Comparison of ENCODE assay signal across 12 cellular contexts in the genomic region with DNA sequence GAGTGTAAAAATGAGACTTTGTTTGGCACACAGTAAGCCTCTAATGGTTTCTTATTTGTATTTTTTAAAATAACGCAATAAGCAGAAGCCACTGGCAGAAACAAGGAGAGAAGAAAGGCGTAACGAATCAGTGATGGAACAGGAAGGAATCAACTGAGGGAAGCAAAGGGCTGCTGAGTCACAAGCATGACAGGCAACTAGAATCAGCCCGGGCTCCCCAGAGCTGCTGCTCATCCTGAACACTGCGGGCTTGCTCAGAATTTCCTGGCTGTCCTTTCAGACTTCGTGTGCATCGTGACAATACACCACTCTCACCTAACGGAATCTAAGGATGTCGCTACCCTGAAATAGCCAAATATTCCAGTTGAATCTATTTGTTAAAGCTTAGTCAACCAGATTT. TPM values are rescaled to one million over a fixed set of nuclear protein-coding genes. Genes with fewer than 3 reads are reported as not detected.
DNase-seq lines count a peak whose midpoint lies in the region; ATAC-seq, FAIRE-seq and TF ChIP-seq lines count a peak whose summit lies in the region.
"Had no signal": no experiment of that assay in that cellular context is flagged by ENCODE, and none has a peak within 500 bp of the region (broad histone marks: within the 10 kb centered on the region; RNA-seq: fewer than 3 reads in every experiment).

No MANE protein-coding gene starts in this region.

- no peak overlapping the region for H2AFZ ChIP-seq in HepG2 (ENCODE audit: low read length)

- 26% methylated on average over 9 of the region's 9 CpGs for WGBS in HepG2 (ENCODE audit: low lambda C conversion rate)

- POLR2A ChIA-PET in HepG2 (lab: Yijun Ruan, JAX) = no interaction called here

- H4K20me1 ChIP-seq in HepG2 (ENCODE audit: insufficient read depth, low read length) = no peaks in the 10 kb centered on the region

- H3K4me2 ChIP-seq in HepG2 (ENCODE audit: low read depth, low read length) = no peak overlapping the region

- no peak overlapping the region for H3K9ac ChIP-seq in HepG2 (ENCODE audit: insufficient read depth, low read depth, low read length)

- no peak for TF ChIP-seq POLR2A in HepG2 (IDR thresholded peaks at IDR 0.05; ENCODE audit: insufficient read depth in 1 of 2, low read depth in 2 of 2, low read length in 2 of 2)

- no peaks in the 10 kb centered on the region for H3K36me3 ChIP-seq in MG63
- H3K36me3 ChIP-seq in bronchial epithelial cell (ENCODE audit: control insufficient read depth, insufficient read depth, low read length) = no peaks in the 10 kb centered on the region
- H3K36me3 ChIP-seq in HepG2 (replicated peaks in 1 of 2; ENCODE audit: control insufficient read depth in 1 of 2, insufficient read depth in 2 of 2, low read length in 2 of 2) = no peaks in the 10 kb centered on the region
- H3K36me3 ChIP-seq in ascending aorta = no peaks in the 10 kb centered on the region

- BruUV-seq in HepG2 (replicated peaks; lab: Mats Ljungman, UMichigan) = no TSS peak

- H3K27me3 ChIP-seq in MG63 (no peaks in the 10 kb centered on the region), bronchial epithelial cell (ENCODE audit: control insufficient read depth, insufficient read depth, low read length) (no peaks in the 10 kb centered on the region), HepG2 (ENCODE audit: control insufficient read depth in 1 of 2, insufficient read depth in 2 of 2, low read length in 2 of 2) (no peaks in the 10 kb centered on the region; a peak in 1 of 5 replicates), ascending aorta (no peaks in the 10 kb centered on the region)

- intact Hi-C loops in HepG2 (cut with micrococcal nuclease; ENCODE audit: unreplicated experiment) (no loop called here), ascending aorta (cut with DNase I) (no loop called here)

- H3K4me3 ChIP-seq in MG63 = no peak overlapping the region
- H3K4me3 ChIP-seq in bronchial epithelial cell (ENCODE audit: low read depth, low read length) = no peak overlapping the region
- H3K4me3 ChIP-seq in HepG2 (replicated peaks in 1 of 3; ENCODE audit: insufficient read depth in 1 of 3, low read depth in 2 of 3, low read length in 3 of 3) = no peak overlapping the region
- H3K4me3 ChIP-seq in ascending aorta = no peak overlapping the region

- H3K4me1 ChIP-seq in HepG2 (ENCODE audit: insufficient read depth, low read length) = no peaks in the 10 kb centered on the region
- peaks cover 0 to 3% of the 10 kb centered on the region in 2 donors for H3K4me1 ChIP-seq in ascending aorta

- no peak for TF ChIP-seq CTCF in bronchial epithelial cell (IDR thresholded peaks at IDR 0.05; ENCODE audit: insufficient read depth, low read length, severe bottlenecking)
- no peak for TF ChIP-seq CTCF in HepG2 (CRISPR knock-in tag; IDR thresholded peaks at IDR 0.05)
- no peak for TF ChIP-seq CTCF in ascending aorta (IDR thresholded peaks at IDR 0.05)

- CTCF ChIA-PET in HepG2 (lab: Yijun Ruan, JAX; ENCODE audit: low intra/inter-chr PET ratio, low total read pairs) = no interaction called here

- ATAC-seq in HepG2 (peak; percentile 40; the same call in 1 of the 3 replicates), HG03342 (IDR thresholded peaks at IDR 0.05; ENCODE audit: unreplicated experiment) (no peak)

- TF ChIP-seq EP300 in HepG2 (IDR thresholded peaks at IDR 0.05; ENCODE audit: low read depth in 2 of 2, low read length in 2 of 2) (no peak), HepG2 (CRISPR knock-in tag; IDR thresholded peaks at IDR 0.05; ENCODE audit: borderline replicate concordance) (no peak)

- DNase-seq in ACHN = peak; percentile 88
- DNase-seq in MG63 = peak; percentile 83
- DNase-seq in bronchial epithelial cell (ENCODE audit: low read depth) = peak; percentile 37
- DNase-seq in HepG2 (ENCODE audit: low spot score) = no peak
- no peak for DNase-seq in activated CD4-positive, CD25-positive, alpha-beta regulatory T cell treated with anti-CD3 and anti-CD28 coated beads, Interleukin-2, amount 50 U/mL, for 72 hours
- DNase-seq in ascending aorta (ENCODE audit: low spot score in 2 of 2) = no peak
- no peak for DNase-seq in NCI-H1092 (lab: John Stamatoyannopoulos, UW)
- DNase-seq: CD4-positive, alpha-beta T cell; foreskin melanocyte; NCI-H1092 treated with DMSO at 0.1 percent for 48 hours; stimulated activated CD4-positive, alpha-beta T cell treated with anti-CD3 and anti-CD28 coated beads, Interleukin-12 subunit alpha, Interleukin-12 subunit beta, amount 100 ng/mL, for 4 hours had no signal

- H3K9me3 ChIP-seq in MG63 (no peaks in the 10 kb centered on the region), HepG2 (ENCODE audit: low read length) (no peaks in the 10 kb centered on the region), ascending aorta (no peaks in the 10 kb centered on the region)

- H3K27ac ChIP-seq in HepG2 (ENCODE audit: extremely low read length, insufficient read depth, low read length) (no peak overlapping the region), ascending aorta (no peak overlapping the region)

- no peak for TF ChIP-seq RAD21 in HepG2 (CRISPR knock-in tag; IDR thresholded peaks at IDR 0.05)

- FAIRE-seq in bronchial epithelial cell (lab: Jason Lieb, UNC) (no peak), HepG2 (lab: Jason Lieb, UNC) (no peak)

- no peaks in the 10 kb centered on the region for H3K79me2 ChIP-seq in HepG2 (ENCODE audit: insufficient read depth, low read length)

- in situ Hi-C loops in ACHN (cut with HindIII; ENCODE audit: low pct_ligation_motif_present, low pct_unique_long_range_greater_than_20kb, low sequenced_read_pairs) (no loop called here), HepG2 (cut with HindIII; ENCODE audit: extremely low pct_ligation_motif_present, low pct_unique_long_range_greater_than_20kb) (no loop called here)

TF ChIP-seq in HepG2, 621 proteins besides CTCF, POLR2A, EP300 and RAD21 (continues in another document):
- TF ChIP-seq NPAS2 (CRISPR knock-in tag; IDR thresholded peaks at IDR 0.05; ENCODE audit: borderline replicate concordance) (no peak), ZNF879 (CRISPR knock-in tag; IDR thresholded peaks at IDR 0.05) (no peak), SAFB2 (CRISPR knock-in tag; IDR thresholded peaks at IDR 0.05; ENCODE audit: borderline replicate concordance, low read depth) (no peak), SAP130 (CRISPR knock-in tag; IDR thresholded peaks at IDR 0.05; ENCODE audit: low read depth) (no peak), PRPF4 (IDR thresholded peaks at IDR 0.05; ENCODE audit: low read depth, low read length, poor library complexity, severe bottlenecking) (no peak), U2AF2 (IDR thresholded peaks at IDR 0.05; ENCODE audit: low read depth, low read length) (no peak), ZMYM2 (CRISPR knock-in tag; IDR thresholded peaks at IDR 0.05) (no peak), SIX1 (CRISPR knock-in tag; IDR thresholded peaks at IDR 0.05; ENCODE audit: borderline replicate concordance) (no peak), ZNF782 (CRISPR knock-in tag; IDR thresholded peaks at IDR 0.05; ENCODE audit: borderline replicate concordance) (no peak), ZNF101 (CRISPR knock-in tag; IDR thresholded peaks at IDR 0.05; ENCODE audit: borderline replicate concordance, low read depth) (no peak), HNF4G (IDR thresholded peaks at IDR 0.05; ENCODE audit: borderline replicate concordance, low read depth, low read length) (no peak), HNF4G (CRISPR knock-in tag; IDR thresholded peaks at IDR 0.05; ENCODE audit: borderline replicate concordance, low read depth) (no peak)
- TF ChIP-seq, protein P1, sequence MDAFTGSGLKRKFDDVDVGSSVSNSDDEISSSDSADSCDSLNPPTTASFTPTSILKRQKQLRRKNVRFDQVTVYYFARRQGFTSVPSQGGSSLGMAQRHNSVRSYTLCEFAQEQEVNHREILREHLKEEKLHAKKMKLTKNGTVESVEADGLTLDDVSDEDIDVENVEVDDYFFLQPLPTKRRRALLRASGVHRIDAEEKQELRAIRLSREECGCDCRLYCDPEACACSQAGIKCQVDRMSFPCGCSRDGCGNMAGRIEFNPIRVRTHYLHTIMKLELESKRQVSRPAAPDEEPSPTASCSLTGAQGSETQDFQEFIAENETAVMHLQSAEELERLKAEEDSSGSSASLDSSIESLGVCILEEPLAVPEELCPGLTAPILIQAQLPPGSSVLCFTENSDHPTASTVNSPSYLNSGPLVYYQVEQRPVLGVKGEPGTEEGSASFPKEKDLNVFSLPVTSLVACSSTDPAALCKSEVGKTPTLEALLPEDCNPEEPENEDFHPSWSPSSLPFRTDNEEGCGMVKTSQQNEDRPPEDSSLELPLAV (CRISPR knock-in tag; conservative IDR thresholded peaks at IDR 0.05; ENCODE audit: low read depth) = no peak

RNA-seq across cellular contexts. Expression of a gene that starts 20.7 kb away (rescaled TPM):
- 0.20 TPM in 1 of 2 replicates, not detected in the other for total RNA-seq in MG63 (2014; rRNA removed; shearing (Covaris generic); ENCODE audit: low replicate concordance)
- 29.5 and 79.9 TPM in 2 replicates for total RNA-seq in bronchial epithelial cell
- 0.64 and 0.86 TPM in 2 replicates for total RNA-seq in HepG2 (2016; rRNA removed; fragmentation: Illumina TruSeq; extraction: Trizol)
- 0.20 TPM in 1 of 2 replicates, not detected in the other for total RNA-seq in HepG2 (2016; cell fraction: cytosol; rRNA removed; fragmentation: Illumina TruSeq; extraction: Trizol; ENCODE audit: low read depth)
- total RNA-seq in HepG2 (2016; cell fraction: insoluble cytoplasmic fraction; rRNA removed; fragmentation: Illumina TruSeq; extraction: Trizol) = 0.76 and 0.78 TPM in 2 replicates
- total RNA-seq in HepG2 (2016; cell fraction: membrane; rRNA removed; fragmentation: Illumina TruSeq; extraction: Trizol) = 0.21 and 0.43 TPM in 2 replicates
- total RNA-seq in HepG2 (2016; cell fraction: nucleus; rRNA removed; fragmentation: Illumina TruSeq; extraction: Trizol) = 0.60 and 0.90 TPM in 2 replicates
- 1.4 and 2.0 TPM in 2 replicates for polyA plus RNA-seq in HepG2 (2011; rRNA removed)
- 0.71 and 1.3 TPM in 2 replicates for polyA plus RNA-seq in HepG2 (2011; cell fraction: cytosol; rRNA removed)
- 0.16 and 1.3 TPM in 2 replicates for polyA plus RNA-seq in HepG2 (2011; cell fraction: nucleus; rRNA removed)
- polyA plus RNA-seq in HepG2 (2012) = 1.0 and 1.9 TPM in 2 replicates
- polyA plus RNA-seq in HepG2 (2016; cell fraction: cytosol; fragmentation: Illumina TruSeq; extraction: Trizol; ENCODE audit: low read depth) = 0.07 and 0.16 TPM in 2 replicates
- polyA plus RNA-seq in HepG2 (2016; cell fraction: insoluble cytoplasmic fraction; fragmentation: Illumina TruSeq; extraction: Trizol; ENCODE audit: low read depth) = 0.46 and 0.48 TPM in 2 replicates
- 0.32 and 0.48 TPM in 2 replicates for polyA plus RNA-seq in HepG2 (2016; cell fraction: membrane; fragmentation: Illumina TruSeq; extraction: Trizol; ENCODE audit: low read depth)
- 0.59 and 1.6 TPM in 2 replicates for polyA plus RNA-seq in HepG2 (2016; cell fraction: nucleus; fragmentation: Illumina TruSeq; extraction: Trizol; ENCODE audit: insufficient read depth, low read depth)
- polyA minus RNA-seq in HepG2 (2011; rRNA and poly(A)+ RNA removed; ENCODE audit: low replicate concordance) = 1.1 and 5.9 TPM in 2 replicates
- polyA minus RNA-seq in HepG2 (2011; cell fraction: cytosol; rRNA and poly(A)+ RNA removed) = 2.7 and 3.4 TPM in 2 replicates
- 4.0 and 6.0 TPM in 2 replicates for polyA minus RNA-seq in HepG2 (2011; cell fraction: nucleus; rRNA and poly(A)+ RNA removed)
- total RNA-seq in ascending aorta = 11.9 TPM

Comparison
In these comparisons a context has a peak if more than half of its experiments do, and no peak if none do; other contexts are left out.
1. DNase-seq: peak in ACHN (single experiment), MG63 (single experiment) and bronchial epithelial cell (single experiment); none in HepG2 (single experiment), activated CD4-positive, CD25-positive, alpha-beta regulatory T cell treated with anti-CD3 and anti-CD28 coated beads, Interleukin-2, amount 50 U/mL, for 72 hours (single experiment), ascending aorta (0 of 2) and NCI-H1092 (single experiment).